Comparison of ENCODE assay signal across 1 cellular context in genomic region chr1:228093050-228093906, GRCh38.
TF ChIP-seq lines count a peak whose summit lies in the region.

No MANE protein-coding gene starts in this region.

TF ChIP-seq in HepG2, 621 proteins besides CTCF, POLR2A, EP300 and RAD21:
- TF ChIP-seq ATRX (CRISPR knock-in tag; IDR thresholded peaks at IDR 0.05; ENCODE audit: borderline replicate concordance) (no peak), UBTF (CRISPR knock-in tag; IDR thresholded peaks at IDR 0.05) (0 out of 2 replicates have a peak, but pooled peaks have one; percentile 9)
TF ChIP-seq in HepG2: peak in this region for 1.
